ENCODE assay signal across 8 cellular contexts in genomic region chr3:197749315-197749600, GRCh38. TPM values are rescaled to one million over a fixed set of nuclear protein-coding genes. Genes with fewer than 3 reads are reported as not detected.
DNase-seq lines count a peak whose midpoint lies in the region; ATAC-seq and TF ChIP-seq lines count a peak whose summit lies in the region.

No MANE protein-coding gene starts in this region.

- intact Hi-C loops in dorsolateral prefrontal cortex (cut with DNase I) = loop anchor here in 1 of 2 donors (1.0 to 5.0 kb wide), 3 partner anchors 12 to 198 kb away; partner anchors contain the start of gene LRCH3

- H3K27ac Mint-ChIP-seq in T-helper 2 cell treated with Interferon-gamma antibody and Interleukin-4, amounts not matched to agents 5 μg/mL and 100 μg/mL, for 36 hours = peak overlapping the region; percentile 91

- H3K9me3 ChIP-seq in KOPT-K1 (ENCODE audit: insufficient read depth, low read length, poor library complexity, severe bottlenecking) (no peaks in the 10 kb centered on the region), mesodermal cell (ENCODE audit: control insufficient read depth, low read length) (no peaks in the 10 kb centered on the region), suprapubic skin (no peaks in the 10 kb centered on the region)

- H3K4me1 Mint-ChIP-seq in T-helper 2 cell treated with Interferon-gamma antibody and Interleukin-4, amounts not matched to agents 5 μg/mL and 100 μg/mL, for 36 hours (ENCODE audit: low read depth) = peaks cover 27% of the 10 kb centered on the region

- H3K36me3 Mint-ChIP-seq in T-helper 2 cell treated with Interferon-gamma antibody and Interleukin-4, amounts not matched to agents 5 μg/mL and 100 μg/mL, for 36 hours (ENCODE audit: low read depth) = no peaks in the 10 kb centered on the region

- H3K4me1 ChIP-seq in mesodermal cell (ENCODE audit: control insufficient read depth, insufficient read depth, low read length, poor library complexity, severe bottlenecking) = peaks cover 15% of the 10 kb centered on the region
- peaks cover 24% of the 10 kb centered on the region for H3K4me1 ChIP-seq in suprapubic skin

- TF ChIP-seq EP300 in suprapubic skin (IDR thresholded peaks at IDR 0.05) = no peak

- H3K4me3 ChIP-seq in dorsolateral prefrontal cortex = peak overlapping the region; percentile 63 to 96 (median 87)
- peak overlapping the region; percentile 92 for H3K4me3 ChIP-seq in mesodermal cell (ENCODE audit: extremely low read depth, insufficient read depth, low read length, poor library complexity, severe bottlenecking)
- peak overlapping the region; percentile 92 for H3K4me3 ChIP-seq in suprapubic skin

- H3K36me3 ChIP-seq in KOPT-K1 (ENCODE audit: insufficient read depth, low read length) (no peaks in the 10 kb centered on the region), mesodermal cell (ENCODE audit: control insufficient read depth, insufficient read depth, low read length) (no peaks in the 10 kb centered on the region), suprapubic skin (no peaks in the 10 kb centered on the region)

- H3K4me3 Mint-ChIP-seq in T-helper 2 cell treated with Interferon-gamma antibody and Interleukin-4, amounts not matched to agents 5 μg/mL and 100 μg/mL, for 36 hours = peak overlapping the region; percentile 94

- ATAC-seq in GM21825 (IDR thresholded peaks at IDR 0.05; ENCODE audit: unreplicated experiment) = peak; percentile 21

- no peak for TF ChIP-seq POLR2A in suprapubic skin (IDR thresholded peaks at IDR 0.05)

- H3K27me3 Mint-ChIP-seq in T-helper 2 cell treated with Interferon-gamma antibody and Interleukin-4, amounts not matched to agents 5 μg/mL and 100 μg/mL, for 36 hours (ENCODE audit: low read depth) = no peaks in the 10 kb centered on the region

- DNase-seq in DMS 273 (lab: John Stamatoyannopoulos, UW; ENCODE audit: unreplicated experiment) (peak; percentile 90), DMS 273 treated with DMSO at 0.1 percent for 48 hours (lab: John Stamatoyannopoulos, UW) (no peak), dorsolateral prefrontal cortex (peak in 3 of 10 donors; percentile 67 to 72 (median 68)), suprapubic skin (ENCODE audit: low spot score in 2 of 2) (no peak)
- DNase-seq in T-helper 2 cell treated with Interferon-gamma antibody and Interleukin-4, amounts not matched to agents 5 μg/mL and 100 μg/mL, for 36 hours (ENCODE audit: low spot score) = no peak

- no peaks in the 10 kb centered on the region for H3K27me3 ChIP-seq in dorsolateral prefrontal cortex
- H3K27me3 ChIP-seq in suprapubic skin = no peaks in the 10 kb centered on the region

- H3K27ac ChIP-seq in KOPT-K1 (ENCODE audit: low read depth, low read length, poor library complexity, severe bottlenecking) (peak overlapping the region; percentile 53), dorsolateral prefrontal cortex (peak overlapping the region; percentile 59 to 99 (median 96)), mesodermal cell (ENCODE audit: low read depth, low read length, severe bottlenecking) (peak overlapping the region; percentile 86), suprapubic skin (peak overlapping the region; percentile 98)

- WGBS in mesodermal cell (ENCODE audit: insufficient coverage in 2 of 2), 2 experiments = 1 to 5% methylated on average over 17 to 18 of the region's 18 CpGs
- WGBS in suprapubic skin = 0% methylated on average over 13 of the region's 18 CpGs

- TF ChIP-seq CTCF in dorsolateral prefrontal cortex (IDR thresholded peaks at IDR 0.05 in 54 of 56, conservative IDR thresholded peaks at IDR 0.05 in 2 of 56; ENCODE audit: low read depth in 1 of 56, partially characterized antibody in 56 of 56) (no peak), suprapubic skin (IDR thresholded peaks at IDR 0.05) (no peak)

- peaks cover 4% of the 10 kb centered on the region for H3K9me3 Mint-ChIP-seq in T-helper 2 cell treated with Interferon-gamma antibody and Interleukin-4, amounts not matched to agents 5 μg/mL and 100 μg/mL, for 36 hours

RNA-seq across cellular contexts. Expression of gene FYTTD1, which starts 0.4 kb away (rescaled TPM):
- total RNA-seq in dorsolateral prefrontal cortex = 10 to 100 TPM; 31.0 to 60.1 (median 47.7) TPM
- polyA plus RNA-seq in mesodermal cell (2013, experiment 1 of 2) = 61.0 TPM
- polyA plus RNA-seq in mesodermal cell (2013, experiment 2 of 2) = 58.3 TPM
- total RNA-seq in suprapubic skin = 10 to 100 TPM; 46.6 to 53.3 (median 49.9) TPM

RNA-seq across cellular contexts. Expression of gene RUBCN, which starts 12.6 kb away (rescaled TPM):
- total RNA-seq in dorsolateral prefrontal cortex = 100 to 1,000 TPM in 7 of 120 experiments, 10 to 100 TPM in 113; 53.9 to 114 (median 81.9) TPM
- 10.8 TPM for polyA plus RNA-seq in mesodermal cell (2013, experiment 1 of 2)
- polyA plus RNA-seq in mesodermal cell (2013, experiment 2 of 2) = 9.5 TPM
- 10 to 100 TPM; 41.8 to 70.2 (median 48.4) TPM for total RNA-seq in suprapubic skin

RNA-seq across cellular contexts. Expression of gene LRCH3, which starts 41.8 kb away (rescaled TPM):
- total RNA-seq in dorsolateral prefrontal cortex (10 to 100 TPM; 42.2 to 98.1 (median 64.6) TPM), suprapubic skin (10 to 100 TPM; 19.2 to 69.3 (median 28.3) TPM)
- polyA plus RNA-seq in mesodermal cell (2013, experiment 1 of 2) = 31.0 TPM
- polyA plus RNA-seq in mesodermal cell (2013, experiment 2 of 2) = 28.9 TPM
